In genomic region chr19:12872941-12873890, GRCh38 we compare ENCODE assay signal across 8 cellular contexts. TPM values are rescaled to one million over a fixed set of nuclear protein-coding genes. Genes with fewer than 3 reads are reported as not detected.
DNase-seq lines count a peak whose midpoint lies in the region; ATAC-seq and TF ChIP-seq lines count a peak whose summit lies in the region.

No MANE protein-coding gene starts in this region.

- no peak overlapping the region for H3K27ac Mint-ChIP-seq in activated naive CD8-positive, alpha-beta T cell treated with anti-CD3 and anti-CD28 coated beads for 36 hours

- BruUV-seq in PC-3 (replicated peaks; lab: Mats Ljungman, UMichigan), result no TSS peak

- TF ChIP-seq CTCF in GM10248 (IDR thresholded peaks at IDR 0.05; ENCODE audit: control extremely low read depth, extremely low read depth, low read depth, missing control alignments) (no peak), PC-3 (conservative IDR thresholded peaks at IDR 0.05; ENCODE audit: low read depth, low read length) (no peak)

- no peak overlapping the region for H3K9ac ChIP-seq in PC-3 (ENCODE audit: low read length)

- intact Hi-C loops in PC-3 (cut with micrococcal nuclease), result no loop called here

- H3K36me3 Mint-ChIP-seq in activated naive CD8-positive, alpha-beta T cell treated with anti-CD3 and anti-CD28 coated beads for 36 hours, result peaks cover 22% of the 10 kb centered on the region

- H3K4me1 Mint-ChIP-seq in activated naive CD8-positive, alpha-beta T cell treated with anti-CD3 and anti-CD28 coated beads for 36 hours, result no peaks in the 10 kb centered on the region

- H3K9me3 ChIP-seq in PC-3 (ENCODE audit: low read length), result no peaks in the 10 kb centered on the region

- peak; percentile 78 for ATAC-seq in PC-3
- ATAC-seq in HG03097 (IDR thresholded peaks at IDR 0.05; ENCODE audit: low FRiP score, unreplicated experiment), result no peak

- POLR2A ChIA-PET in GM10248 (lab: Yijun Ruan, JAX), result interaction anchor here (0.5 to 3.5 kb wide), 5 partner anchors 7 to 147 kb away, joined by 3 to 16 read pairs (median 5); partner anchors contain the start of genes DNASE2 and GCDH
- POLR2A ChIA-PET in PC-3 (lab: Charles Lee; ENCODE audit: unreplicated experiment), result interaction anchor here (0.6 to 0.7 kb wide), 2 partner anchors 96 to 187 kb away, joined by 3 to 17 read pairs; no protein-coding TSS in a partner anchor

- peak overlapping the region; percentile 56 for H2AFZ ChIP-seq in PC-3 (ENCODE audit: low read length)

- H3K4me3 ChIP-seq in PC-3 (ENCODE audit: low read length), result peak overlapping the region; percentile 52

- H3K79me2 ChIP-seq in PC-3 (ENCODE audit: low read length), result no peaks in the 10 kb centered on the region

- H3K9me2 ChIP-seq in PC-3 (replicated peaks; ENCODE audit: low read length), result no peaks in the 10 kb centered on the region

- H3K4me2 ChIP-seq in PC-3 (ENCODE audit: low read length), result peak overlapping the region; percentile 60

- no peaks in the 10 kb centered on the region for H3K27me3 ChIP-seq in PC-3 (ENCODE audit: low read length)

- peaks cover 7% of the 10 kb centered on the region for H3K9me3 Mint-ChIP-seq in activated naive CD8-positive, alpha-beta T cell treated with anti-CD3 and anti-CD28 coated beads for 36 hours

- no peaks in the 10 kb centered on the region for H4K20me1 ChIP-seq in PC-3 (ENCODE audit: low read length)

- peaks cover 6% of the 10 kb centered on the region; the same call in 1 of the 2 replicates for H3K4me1 ChIP-seq in PC-3 (ENCODE audit: insufficient read depth, low read length)

- no peaks in the 10 kb centered on the region for H3K36me3 ChIP-seq in PC-3 (ENCODE audit: low read depth, low read length)

- no peaks in the 10 kb centered on the region for H3F3A ChIP-seq in PC-3 (ENCODE audit: low read length, unreplicated experiment)

- no peaks in the 10 kb centered on the region for H3K27me3 Mint-ChIP-seq in activated naive CD8-positive, alpha-beta T cell treated with anti-CD3 and anti-CD28 coated beads for 36 hours

- DNase-seq in GM10248 (ENCODE audit: extremely low spot score) (peak; percentile 68), PC-3 (peak; percentile 91), iPS DF 19.7 (ENCODE audit: low read depth, low spot score) (peak; percentile 28), C1 segment of cervical spinal cord (lab: John Stamatoyannopoulos, UW) (no peak), inferior parietal cortex (ENCODE audit: extremely low spot score) (no peak)
- peak; percentile 66 for DNase-seq in activated naive CD8-positive, alpha-beta T cell treated with anti-CD3 and anti-CD28 coated beads for 36 hours
- DNase-seq in stimulated activated CD4-positive, alpha-beta T cell treated with anti-CD3 and anti-CD28 coated beads, TNF-alpha, amount 100 ng/mL, for 24 hours (ENCODE audit: low read depth in 3 of 3), result peak in 2 of 3 experiments; percentile 14 to 52

- CTCF ChIA-PET in GM10248 (lab: Yijun Ruan, JAX) (interaction anchor here (1.0 to 5.6 kb wide), 6 partner anchors 9 to 187 kb away, joined by 3 to 36 read pairs (median 6); partner anchors contain the start of gene DNASE2), PC-3 (lab: Charles Lee) (interaction anchor here (0.5 to 0.8 kb wide), 9 partner anchors 8 to 1976 kb away, joined by 3 to 10 read pairs (median 5); partner anchors contain the start of gene DNASE2)

- no peak overlapping the region for H3K27ac ChIP-seq in PC-3 (ENCODE audit: low read length)

- peak overlapping the region; percentile 15 for H3K4me3 Mint-ChIP-seq in activated naive CD8-positive, alpha-beta T cell treated with anti-CD3 and anti-CD28 coated beads for 36 hours

RNA-seq across cellular contexts. Expression of gene DNASE2, which starts 8.0 kb away (rescaled TPM):
- 47.1 and 48.0 TPM in 2 replicates for total RNA-seq in PC-3 (2014; rRNA removed)
- 10 to 100 TPM; 21.5 to 22.2 TPM for total RNA-seq in activated naive CD8-positive, alpha-beta T cell treated with anti-CD3 and anti-CD28 coated beads for 36 hours

RNA-seq across cellular contexts. Expression of gene KLF1, which starts 13.8 kb away (rescaled TPM):
- not detected in 2 replicates for total RNA-seq in PC-3 (2014; rRNA removed)
- under 1 TPM; 0.34 to 0.39 TPM for total RNA-seq in activated naive CD8-positive, alpha-beta T cell treated with anti-CD3 and anti-CD28 coated beads for 36 hours

RNA-seq across cellular contexts. Expression of gene GCDH, which starts 17.7 kb away (rescaled TPM):
- total RNA-seq in PC-3 (2014; rRNA removed), result 37.4 and 38.6 TPM in 2 replicates
- total RNA-seq in activated naive CD8-positive, alpha-beta T cell treated with anti-CD3 and anti-CD28 coated beads for 36 hours, result 10 to 100 TPM; 41.2 to 42.5 TPM

RNA-seq across cellular contexts. Expression of gene MAST1, which starts 34.9 kb away (rescaled TPM):
- total RNA-seq in PC-3 (2014; rRNA removed), result 7.7 and 11.2 TPM in 2 replicates
- 1 to 10 TPM; 1.2 to 2.0 TPM for total RNA-seq in activated naive CD8-positive, alpha-beta T cell treated with anti-CD3 and anti-CD28 coated beads for 36 hours

RNA-seq across cellular contexts. Expression of gene RTBDN, which starts 38.8 kb away (rescaled TPM):
- 0.81 and 3.7 TPM in 2 replicates for total RNA-seq in PC-3 (2014; rRNA removed)
- not detected for total RNA-seq in activated naive CD8-positive, alpha-beta T cell treated with anti-CD3 and anti-CD28 coated beads for 36 hours

Comparison
In these comparisons a context has a peak if more than half of its experiments do, and no peak if none do; other contexts are left out.
1. DNase-seq: peak in GM10248 (single experiment), PC-3 (single experiment), activated naive CD8-positive, alpha-beta T cell treated with anti-CD3 and anti-CD28 coated beads for 36 hours (single experiment), iPS DF 19.7 (single experiment) and stimulated activated CD4-positive, alpha-beta T cell treated with anti-CD3 and anti-CD28 coated beads, TNF-alpha, amount 100 ng/mL, for 24 hours (2 of 3); none in C1 segment of cervical spinal cord (0 of 14) and inferior parietal cortex (single experiment).